Comparison of ENCODE assay signal across 16 cellular contexts in genomic region chr13:75907044-75907443, GRCh38.
DNase-seq lines count a peak whose midpoint lies in the region; ATAC-seq and TF ChIP-seq lines count a peak whose summit lies in the region.
"Had no signal": no experiment of that assay in that cellular context is flagged by ENCODE, and none has a peak within 500 bp of the region (broad histone marks: within the 10 kb centered on the region; RNA-seq: fewer than 3 reads in every experiment).

No MANE protein-coding gene starts in this region.

- no peak overlapping the region for H3K27ac ChIP-seq in HEK293 (ENCODE audit: extremely low read depth, low read depth, low read length)
- peak overlapping the region; percentile 60 to 70 (median 64) for H3K27ac ChIP-seq in esophagus muscularis mucosa (replicated peaks in 1 of 4)
- H3K27ac ChIP-seq: SK-N-MC had no signal

- H3K4me1 Mint-ChIP-seq in stimulated activated effector memory CD8-positive, alpha-beta T cell treated with anti-CD3 and anti-CD28 coated beads, Interleukin-12 subunit alpha, Interleukin-12 subunit beta, amount 100 ng/mL, for 72 hours = no peaks in the 10 kb centered on the region
- H3K4me1 Mint-ChIP-seq in progenitor cell of endocrine pancreas (ENCODE audit: low read depth) = peaks cover 7% of the 10 kb centered on the region

- no peak for ATAC-seq in stimulated activated effector memory CD8-positive, alpha-beta T cell treated with anti-CD3 and anti-CD28 coated beads, Interleukin-12 subunit alpha, Interleukin-12 subunit beta, amount 100 ng/mL, for 72 hours
- ATAC-seq in GM19463 (IDR thresholded peaks at IDR 0.05; ENCODE audit: unreplicated experiment) = no peak

- no peaks in the 10 kb centered on the region for H3K9me3 Mint-ChIP-seq in stimulated activated effector memory CD8-positive, alpha-beta T cell treated with anti-CD3 and anti-CD28 coated beads, Interleukin-12 subunit alpha, Interleukin-12 subunit beta, amount 100 ng/mL, for 72 hours
- no peaks in the 10 kb centered on the region for H3K9me3 Mint-ChIP-seq in progenitor cell of endocrine pancreas (ENCODE audit: low read depth)

- no peak overlapping the region for H3K4me3 Mint-ChIP-seq in stimulated activated effector memory CD8-positive, alpha-beta T cell treated with anti-CD3 and anti-CD28 coated beads, Interleukin-12 subunit alpha, Interleukin-12 subunit beta, amount 100 ng/mL, for 72 hours
- H3K4me3 Mint-ChIP-seq in progenitor cell of endocrine pancreas (ENCODE audit: low read depth) = no peak overlapping the region

- H3K27me3 Mint-ChIP-seq in progenitor cell of endocrine pancreas = peaks cover 5% of the 10 kb centered on the region

- 73% methylated on average over 5 of the region's 5 CpGs for WGBS in esophagus muscularis mucosa

- POLR2A ChIA-PET in HEK293 (lab: Yijun Ruan, JAX) = no interaction called here

- no peaks in the 10 kb centered on the region for H3K4me1 ChIP-seq in HEK293 (ENCODE audit: control insufficient read depth, insufficient read depth, low read length)
- peaks cover 18 to 65% (median 56%) of the 10 kb centered on the region in 4 donors for H3K4me1 ChIP-seq in esophagus muscularis mucosa

- peak overlapping the region; percentile 32 for H3K27ac Mint-ChIP-seq in stimulated activated effector memory CD8-positive, alpha-beta T cell treated with anti-CD3 and anti-CD28 coated beads, Interleukin-12 subunit alpha, Interleukin-12 subunit beta, amount 100 ng/mL, for 72 hours
- H3K27ac Mint-ChIP-seq in progenitor cell of endocrine pancreas = no peak overlapping the region

- DNase-seq in NCI-H524 treated with DMSO at 0.1 percent for 48 hours (lab: John Stamatoyannopoulos, UW) (peak; percentile 37), esophagus muscularis mucosa (ENCODE audit: extremely low spot score) (no peak), progenitor cell of endocrine pancreas (ENCODE audit: low spot score, unreplicated experiment) (no peak)
- no peak for DNase-seq in stimulated activated effector memory CD8-positive, alpha-beta T cell treated with anti-CD3 and anti-CD28 coated beads, Interleukin-12 subunit alpha, Interleukin-12 subunit beta, amount 100 ng/mL, for 72 hours (ENCODE audit: low spot score in 2 of 2)
- no peak for DNase-seq in stimulated activated naive CD4-positive, alpha-beta T cell treated with Interleukin-2 at 50 U/mL for 16 hours (lab: John Stamatoyannopoulos, UW)
- DNase-seq: COR-L47, HCEC 1CT, Karpas-422, MG63, NCI-H1092, NCI-H2107, NCI-H748 treated with DMSO at 0.1 percent for 48 hours, T-helper 1 cell had no signal

- no peaks in the 10 kb centered on the region for H3K27me3 ChIP-seq in esophagus muscularis mucosa
- H3K27me3 ChIP-seq: MG63 had no signal

- CTCF ChIA-PET in HEK293 (lab: Yijun Ruan, JAX) = no interaction called here

- TF ChIP-seq CTCF in HEK293 (tag by site-specific recombination; IDR thresholded peaks at IDR 0.05) = no peak
- TF ChIP-seq CTCF in esophagus muscularis mucosa (IDR thresholded peaks at IDR 0.05) = no peak
- no peak for TF ChIP-seq CTCF in progenitor cell of endocrine pancreas (IDR thresholded peaks at IDR 0.05; ENCODE audit: unreplicated experiment)

- H3K36me3 ChIP-seq in HEK293 (ENCODE audit: control insufficient read depth in 2 of 2, insufficient read depth in 1 of 2, low read length in 2 of 2) (no peaks in the 10 kb centered on the region), esophagus muscularis mucosa (no peaks in the 10 kb centered on the region)
- H3K36me3 ChIP-seq: MG63 had no signal

- intact Hi-C loops in esophagus muscularis mucosa (cut with DNase I) = no loop called here

- no peaks in the 10 kb centered on the region for H3K9me3 ChIP-seq in HEK293 (ENCODE audit: control insufficient read depth, insufficient read depth, low read depth, low read length)
- H3K9me3 ChIP-seq in esophagus muscularis mucosa = no peaks in the 10 kb centered on the region
- H3K9me3 ChIP-seq: MG63 had no signal

- TF ChIP-seq EP300 in esophagus muscularis mucosa (IDR thresholded peaks at IDR 0.05) = no peak

- no peak for TF ChIP-seq POLR2A in esophagus muscularis mucosa (IDR thresholded peaks at IDR 0.05; ENCODE audit: low read depth)

- no peak overlapping the region for H3K4me3 ChIP-seq in HEK293 (ENCODE audit: low read depth, low read length)
- H3K4me3 ChIP-seq in esophagus muscularis mucosa = no peak overlapping the region
- H3K4me3 ChIP-seq: MG63, SK-N-MC had no signal

- no peaks in the 10 kb centered on the region for H3K36me3 Mint-ChIP-seq in stimulated activated effector memory CD8-positive, alpha-beta T cell treated with anti-CD3 and anti-CD28 coated beads, Interleukin-12 subunit alpha, Interleukin-12 subunit beta, amount 100 ng/mL, for 72 hours
- H3K36me3 Mint-ChIP-seq in progenitor cell of endocrine pancreas (ENCODE audit: insufficient read depth) = no peaks in the 10 kb centered on the region

TF ChIP-seq in HEK293, 187 proteins besides CTCF, POLR2A, EP300 and RAD21:
- TF ChIP-seq KLF1 (tag by site-specific recombination; IDR thresholded peaks at IDR 0.05) (peak; percentile 46; the same call in 1 of the 2 replicates), GLIS1 (tag by site-specific recombination; IDR thresholded peaks at IDR 0.05) (peak; percentile 68), GLI2 (tag by site-specific recombination; IDR thresholded peaks at IDR 0.05; ENCODE audit: borderline replicate concordance, low read depth) (no peak), MZF1 (tag by site-specific recombination; IDR thresholded peaks at IDR 0.05; ENCODE audit: borderline replicate concordance) (peak; percentile 64; the same call in 1 of the 2 replicates), ZNF354C (tag by site-specific recombination; IDR thresholded peaks at IDR 0.05; ENCODE audit: borderline replicate concordance, low read depth) (no peak), SETDB1 (IDR thresholded peaks at IDR 0.05; ENCODE audit: insufficient read length, low read length) (peak; percentile 42), ZNF19 (tag by site-specific recombination; IDR thresholded peaks at IDR 0.05; ENCODE audit: low read depth) (no peak)
